Comparison of ENCODE assay signal across 3 cellular contexts in genomic region chr6:157288575-157288974, GRCh38.
"Had no signal": no experiment of that assay in that cellular context is flagged by ENCODE, and none has a peak within 500 bp of the region (broad histone marks: within the 10 kb centered on the region; RNA-seq: fewer than 3 reads in every experiment).

No MANE protein-coding gene starts in this region.

- DNase-seq: H9, HCEC 1CT, IMR-90 had no signal
